In the genomic region with DNA sequence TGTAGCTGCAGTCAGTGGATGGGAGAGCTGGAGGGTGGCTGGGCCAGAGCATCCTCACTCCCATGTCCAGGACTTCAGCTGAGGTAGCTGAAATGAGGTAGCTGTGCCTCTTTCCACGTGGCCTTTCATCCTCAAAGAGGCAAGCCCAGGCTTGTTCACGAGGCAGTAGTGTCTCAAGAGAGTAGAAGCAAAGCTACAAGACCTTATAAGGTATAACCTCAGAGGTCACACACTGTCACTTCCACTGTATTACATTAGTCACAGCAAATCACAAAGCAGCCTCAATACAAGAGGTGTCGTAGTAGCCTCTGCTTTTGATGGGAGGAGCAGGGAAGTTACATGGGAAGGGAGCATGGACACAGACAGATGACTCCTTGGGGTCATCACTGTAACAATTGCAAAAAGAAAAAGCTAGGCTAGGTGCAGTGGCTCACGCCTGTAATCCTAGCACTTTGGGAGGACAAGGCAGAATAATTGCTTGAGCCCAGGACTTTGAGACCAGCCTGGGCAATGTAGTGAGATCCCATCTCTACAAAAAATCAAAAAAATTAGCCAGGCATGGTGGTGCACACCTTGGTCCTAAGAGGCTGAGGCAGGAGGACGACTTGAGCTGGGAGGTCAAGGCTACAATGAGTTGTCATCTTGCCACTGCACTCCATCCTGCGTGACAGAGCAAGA, we compare ENCODE assay signal across 12 cellular contexts.
A peak's percentile ranks its signal among the peaks of the same experiment; 100 is the strongest.
DNase-seq lines count a peak whose midpoint lies in the region; ATAC-seq, FAIRE-seq and TF ChIP-seq lines count a peak whose summit lies in the region.
"Had no signal": no experiment of that assay in that cellular context is flagged by ENCODE, and none has a peak within 500 bp of the region (broad histone marks: within the 10 kb centered on the region; RNA-seq: fewer than 3 reads in every experiment).

No MANE protein-coding gene starts in this region.

- H2AFZ ChIP-seq in endothelial cell of umbilical vein (ENCODE audit: low read depth, low read length) = peak overlapping the region; percentile 5

- no peaks in the 10 kb centered on the region for H4K20me1 ChIP-seq in endothelial cell of umbilical vein (replicated peaks; ENCODE audit: control insufficient read depth, extremely low read depth, insufficient read depth, low read length)

- CTCF ChIA-PET in endothelial cell of umbilical vein (lab: Charles Lee) = interaction anchor here (0.5 kb wide), 1 partner anchor 395 kb away, joined by 3 read pairs; no protein-coding TSS in a partner anchor

- H3K27me3 ChIP-seq in endothelial cell of umbilical vein (ENCODE audit: control insufficient read depth in 2 of 2, insufficient read depth in 2 of 2, low read length in 2 of 2) = no peaks in the 10 kb centered on the region

- H3K27ac ChIP-seq in endothelial cell of umbilical vein (ENCODE audit: insufficient read depth, low read depth, low read length) = no peak overlapping the region

- no peaks in the 10 kb centered on the region for H3K4me1 ChIP-seq in endothelial cell of umbilical vein (ENCODE audit: control insufficient read depth, extremely low read depth, insufficient read depth, low read length)

- FAIRE-seq in endothelial cell of umbilical vein (lab: Jason Lieb, UNC) = no peak

- dilution Hi-C loops in endothelial cell of umbilical vein (cut with MboI; ENCODE audit: extremely low pct_ligation_motif_present, low sequenced_read_pairs) = no loop called here

- intact Hi-C loops in endothelial cell of umbilical vein (cut with micrococcal nuclease) = no loop called here

- no peak overlapping the region for H3K4me2 ChIP-seq in endothelial cell of umbilical vein (ENCODE audit: insufficient read depth, low read length)

- ATAC-seq in GM18870 (IDR thresholded peaks at IDR 0.05; ENCODE audit: unreplicated experiment) = peak; percentile 67
- no peak for ATAC-seq in activated CD4-positive, CD25-positive, alpha-beta regulatory T cell treated with anti-CD3 and anti-CD28 coated beads, Interleukin-2, amount 50 U/mL, for 24 hours

- no peak overlapping the region for H3K9ac ChIP-seq in endothelial cell of umbilical vein (replicated peaks; ENCODE audit: extremely low read depth, insufficient read depth, low read length)

- no peak for TF ChIP-seq CTCF in AG10803 (conservative IDR thresholded peaks at IDR 0.05; ENCODE audit: low read length)
- TF ChIP-seq CTCF in endothelial cell of umbilical vein (IDR thresholded peaks at IDR 0.05; ENCODE audit: extremely low read depth in 1 of 2, insufficient read depth in 1 of 2, low read depth in 1 of 2, low read length in 2 of 2) = no peak

- BruUV-seq in endothelial cell of umbilical vein (replicated peaks; lab: Mats Ljungman, UMichigan) = TSS peak; percentile 33

- DNase-seq in AG10803 (ENCODE audit: low read depth) (peak; percentile 8), M059J (ENCODE audit: low read depth) (peak; percentile 3), endothelial cell of umbilical vein (ENCODE audit: low read depth, low spot score) (no peak), amygdala (lab: John Stamatoyannopoulos, UW) (no peak), D341Med (ENCODE audit: low spot score) (no peak)
- no peak for DNase-seq in stimulated activated CD4-positive, alpha-beta T cell treated with anti-CD3 and anti-CD28 coated beads, Interleukin-4, amount 100 ng/mL, for 4 hours
- DNase-seq: CD4-positive, alpha-beta memory T cell; NCI-H226; T-helper 1 cell had no signal

- H3K36me3 ChIP-seq in endothelial cell of umbilical vein (ENCODE audit: control insufficient read depth in 2 of 2, extremely low read depth in 1 of 2, insufficient read depth in 2 of 2, low read length in 2 of 2) = no peaks in the 10 kb centered on the region
- H3K36me3 ChIP-seq: HAP-1 had no signal

- no peak for TF ChIP-seq POLR2A in endothelial cell of umbilical vein (IDR thresholded peaks at IDR 0.05; ENCODE audit: low read depth, low read length)

- no peaks in the 10 kb centered on the region for H3K9me3 ChIP-seq in endothelial cell of umbilical vein (replicated peaks; ENCODE audit: control insufficient read depth, insufficient read depth, low read length)
- H3K9me3 ChIP-seq: HAP-1 had no signal

- POLR2A ChIA-PET in endothelial cell of umbilical vein (lab: Charles Lee) = no interaction called here

- no peak overlapping the region for H3K4me3 ChIP-seq in AG10803 (ENCODE audit: low read length)
- H3K4me3 ChIP-seq in endothelial cell of umbilical vein (replicated peaks in 1 of 3; ENCODE audit: insufficient read depth in 1 of 3, low read depth in 1 of 3, low read length in 3 of 3) = no peak overlapping the region
- H3K4me3 ChIP-seq: HAP-1 had no signal

- no peaks in the 10 kb centered on the region for H3K79me2 ChIP-seq in endothelial cell of umbilical vein (ENCODE audit: control insufficient read depth, insufficient read depth, low read length)

- no peaks in the 10 kb centered on the region for H3K9me1 ChIP-seq in endothelial cell of umbilical vein (replicated peaks; ENCODE audit: control insufficient read depth, extremely low read depth, insufficient read depth, low read length)

TF ChIP-seq in endothelial cell of umbilical vein, 7 proteins besides CTCF, POLR2A, EP300 and RAD21:
- TF ChIP-seq MYC (IDR thresholded peaks at IDR 0.05; ENCODE audit: low read depth, low read length) = no peak
- TF ChIP-seq JUN (IDR thresholded peaks at IDR 0.05; ENCODE audit: borderline replicate concordance, insufficient read depth, insufficient read length, low read depth) = no peak
- TF ChIP-seq EZH2 (IDR thresholded peaks at IDR 0.05; ENCODE audit: borderline replicate concordance, low read depth, low read length, severe bottlenecking) = no peak
- TF ChIP-seq, protein P1, sequence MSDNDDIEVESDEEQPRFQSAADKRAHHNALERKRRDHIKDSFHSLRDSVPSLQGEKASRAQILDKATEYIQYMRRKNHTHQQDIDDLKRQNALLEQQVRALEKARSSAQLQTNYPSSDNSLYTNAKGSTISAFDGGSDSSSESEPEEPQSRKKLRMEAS (IDR thresholded peaks at IDR 0.05; ENCODE audit: insufficient read depth, insufficient read length) = no peak
- no peak for TF ChIP-seq GATA2 (IDR thresholded peaks at IDR 0.05; ENCODE audit: insufficient read depth, insufficient read length, low read depth, low read length)
- no peak for TF ChIP-seq FOS (IDR thresholded peaks at IDR 0.05; ENCODE audit: borderline replicate concordance, insufficient read depth, low read length)
- no peak for TF ChIP-seq POLR2AphosphoS5 (IDR thresholded peaks at IDR 0.05; ENCODE audit: insufficient read depth, low read depth, low read length)

Comparison
In these comparisons a context has a peak if more than half of its experiments do, and no peak if none do; other contexts are left out.
1. DNase-seq: peak in AG10803 (single experiment) and M059J (single experiment); none in endothelial cell of umbilical vein (single experiment), amygdala (0 of 56), D341Med (single experiment) and stimulated activated CD4-positive, alpha-beta T cell treated with anti-CD3 and anti-CD28 coated beads, Interleukin-4, amount 100 ng/mL, for 4 hours (0 of 2).